ENCODE assay signal across 7 cellular contexts in the genomic region with DNA sequence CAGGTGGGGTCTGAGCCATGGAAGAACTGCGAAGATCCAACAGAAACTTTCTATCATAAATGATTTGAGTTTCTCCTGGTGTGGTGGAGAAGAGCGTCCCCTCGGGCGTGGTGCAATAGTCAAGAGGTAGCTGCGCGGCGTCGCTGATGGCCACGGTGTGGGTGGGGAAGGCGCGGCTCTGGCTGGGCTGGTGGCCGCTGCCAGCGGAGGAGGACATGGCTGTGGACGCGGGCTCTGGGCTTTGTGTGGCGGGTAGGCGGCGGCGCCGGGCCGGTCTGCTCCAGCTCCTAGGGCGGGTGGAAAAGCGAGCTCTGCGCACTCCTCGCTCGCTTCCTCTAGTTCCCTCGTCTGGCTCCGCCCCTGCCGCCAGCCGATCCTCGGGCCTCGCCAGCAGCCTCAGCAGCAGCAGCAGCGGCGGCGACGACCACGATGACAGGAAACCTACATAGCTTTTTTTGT. TPM values are rescaled to one million over a fixed set of nuclear protein-coding genes. Genes with fewer than 3 reads are reported as not detected.
DNase-seq lines count a peak whose midpoint lies in the region; ATAC-seq and TF ChIP-seq lines count a peak whose summit lies in the region.

No MANE protein-coding gene starts in this region.

- no peak for TF ChIP-seq CTCF in liver (IDR thresholded peaks at IDR 0.05; ENCODE audit: low read depth, low read length, missing input control)

- peaks cover 0 to 5% (median 3%) of the 10 kb centered on the region in 4 donors for H3K4me1 ChIP-seq in liver (ENCODE audit: control insufficient read depth in 4 of 4, insufficient read depth in 4 of 4, low read length in 3 of 4)

- peaks cover 25% of the 10 kb centered on the region for H3K4me1 Mint-ChIP-seq in dendritic cell treated with granulocyte-macrophage colony-stimulating factor and Interleukin-4, amounts not matched to agents 40 ng/mL and 50 ng/mL, for 4 days (ENCODE audit: low read depth)

- peak overlapping the region; percentile 18 to 54 (median 45) for H3K4me3 ChIP-seq in liver (ENCODE audit: low read depth in 1 of 3, low read length in 3 of 3)

- no peaks in the 10 kb centered on the region for H3K27me3 ChIP-seq in liver (ENCODE audit: control insufficient read depth in 4 of 4, insufficient read depth in 4 of 4, low read length in 3 of 4)

- peak; percentile 60 for DNase-seq in NCI-H460 (ENCODE audit: extremely low read depth, low read depth)
- peak; percentile 36 to 66 for DNase-seq in activated CD4-positive, alpha-beta T cell treated with anti-CD3 and anti-CD28 coated beads, Interleukin-2, amount 50 U/mL, for 24 hours (ENCODE audit: low read depth in 1 of 2, low spot score in 1 of 2)
- DNase-seq in stimulated activated CD4-positive, alpha-beta T cell treated with anti-CD3 and anti-CD28 coated beads, Interleukin-2, amount 100 ng/mL, for 4 hours (ENCODE audit: low read depth), result peak; percentile 62

- H3K36me3 Mint-ChIP-seq in dendritic cell treated with granulocyte-macrophage colony-stimulating factor and Interleukin-4, amounts not matched to agents 40 ng/mL and 50 ng/mL, for 4 days (ENCODE audit: low read depth), result no peaks in the 10 kb centered on the region

- WGBS in liver, result 3% methylated on average over 37 of the region's 37 CpGs

- ATAC-seq in GM18519 (IDR thresholded peaks at IDR 0.05; ENCODE audit: low FRiP score, unreplicated experiment) (peak; percentile 55), HG03025 (IDR thresholded peaks at IDR 0.05; ENCODE audit: low FRiP score, unreplicated experiment) (peak; percentile 84)

- no peaks in the 10 kb centered on the region for H3K9me3 Mint-ChIP-seq in dendritic cell treated with granulocyte-macrophage colony-stimulating factor and Interleukin-4, amounts not matched to agents 40 ng/mL and 50 ng/mL, for 4 days

- peaks cover 58% of the 10 kb centered on the region for H3K27me3 Mint-ChIP-seq in dendritic cell treated with granulocyte-macrophage colony-stimulating factor and Interleukin-4, amounts not matched to agents 40 ng/mL and 50 ng/mL, for 4 days

- intact Hi-C loops in dendritic cell treated with granulocyte-macrophage colony-stimulating factor and Interleukin-4, amounts not matched to agents 40 ng/mL and 50 ng/mL, for 4 days (cut with micrococcal nuclease), result no loop called here

- H3K27ac ChIP-seq in liver (ENCODE audit: low read depth in 1 of 2, low read length in 2 of 2), result peak overlapping the region in 1 of 2 donors; percentile 49

- peak in 1 of 2 donors; percentile 30 for TF ChIP-seq RAD21 in liver (IDR thresholded peaks at IDR 0.05)

- no peaks in the 10 kb centered on the region for H3K9me3 ChIP-seq in liver (ENCODE audit: control insufficient read depth in 4 of 4, low read length in 3 of 4)

- peak overlapping the region; percentile 68 for H3K27ac Mint-ChIP-seq in dendritic cell treated with granulocyte-macrophage colony-stimulating factor and Interleukin-4, amounts not matched to agents 40 ng/mL and 50 ng/mL, for 4 days

- peak overlapping the region; percentile 19 to 47 for H3K9ac ChIP-seq in liver (ENCODE audit: low read depth in 1 of 2, low read length in 2 of 2)

- H3K36me3 ChIP-seq in liver (ENCODE audit: control insufficient read depth in 4 of 4, insufficient read depth in 3 of 4, low read depth in 1 of 4, low read length in 3 of 4), result no peaks in the 10 kb centered on the region

- peak overlapping the region; percentile 84 for H3K4me3 Mint-ChIP-seq in dendritic cell treated with granulocyte-macrophage colony-stimulating factor and Interleukin-4, amounts not matched to agents 40 ng/mL and 50 ng/mL, for 4 days

TF ChIP-seq in liver, 16 proteins besides CTCF, POLR2A, EP300 and RAD21:
- TF ChIP-seq YY1 (IDR thresholded peaks at IDR 0.05), result peak; percentile 44
- TF ChIP-seq HNF4A (conservative IDR thresholded peaks at IDR 0.05), result no peak

RNA-seq across cellular contexts. Expression of gene STARD9, which starts 5.9 kb away (rescaled TPM):
- total RNA-seq in NCI-H460 (2014; rRNA removed; shearing (Covaris generic)), result 1.9 and 2.1 TPM in 2 replicates
- 6.0 and 6.3 TPM in 2 replicates for polyA plus RNA-seq in NCI-H460 (2014; cell fraction: nucleus; rRNA removed)
- total RNA-seq in liver, result 1 to 10 TPM in 1 of 2 donors, under 1 TPM in 1; 0.75 to 3.9 TPM
- polyA plus RNA-seq in liver, result under 1 TPM; 0.26 to 0.32 TPM

RNA-seq across cellular contexts. Expression of gene HAUS2, which starts 32.7 kb away (rescaled TPM):
- total RNA-seq in NCI-H460 (2014; rRNA removed; shearing (Covaris generic)), result 39.3 and 41.3 TPM in 2 replicates
- polyA plus RNA-seq in NCI-H460 (2014; cell fraction: nucleus; rRNA removed), result 39.7 and 107 TPM in 2 replicates
- 10 to 100 TPM in 1 of 2 donors, 1 to 10 TPM in 1; 6.9 to 23.2 TPM for total RNA-seq in liver
- 1 to 10 TPM; 4.1 to 6.2 TPM for polyA plus RNA-seq in liver

RNA-seq across cellular contexts. Expression of gene LRRC57, which starts 32.7 kb away (rescaled TPM):
- 19.8 TPM in 2 replicates for total RNA-seq in NCI-H460 (2014; rRNA removed; shearing (Covaris generic))
- 12.1 and 18.2 TPM in 2 replicates for polyA plus RNA-seq in NCI-H460 (2014; cell fraction: nucleus; rRNA removed)
- total RNA-seq in liver, result 10 to 100 TPM in 1 of 2 donors, 1 to 10 TPM in 1; 7.4 to 14.1 TPM
- polyA plus RNA-seq in liver, result 1 to 10 TPM; 2.7 to 3.2 TPM
